Comparison of ENCODE assay signal across 25 cellular contexts in the genomic region with DNA sequence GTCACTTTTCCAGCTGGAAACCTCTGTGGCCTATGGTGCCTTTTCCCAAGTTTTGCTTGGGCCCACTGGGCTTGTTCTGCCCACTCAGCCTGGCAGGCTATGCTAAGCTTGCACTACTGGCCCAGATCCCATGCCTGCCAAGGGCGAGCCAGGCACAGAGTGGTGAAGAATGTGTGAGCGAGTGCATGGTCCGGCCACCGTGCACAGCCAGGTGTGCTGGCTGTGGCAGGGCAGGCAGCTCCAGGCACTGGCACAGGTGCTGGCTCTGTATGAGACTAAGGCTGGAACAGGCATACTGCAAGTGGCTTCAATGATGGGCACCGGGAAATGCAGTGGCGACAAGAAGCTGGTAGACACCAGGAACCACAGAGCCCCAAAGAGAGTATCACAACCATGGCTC. TPM values are rescaled to one million over a fixed set of nuclear protein-coding genes. Genes with fewer than 3 reads are reported as not detected.
"Had no signal": no experiment of that assay in that cellular context is flagged by ENCODE, and none has a peak within 500 bp of the region (broad histone marks: within the 10 kb centered on the region; RNA-seq: fewer than 3 reads in every experiment).

No MANE protein-coding gene starts in this region.

- H3K36me3 ChIP-seq: stomach, suprapubic skin, thoracic aorta, thyroid gland, tibial artery, tibial nerve, transverse colon, upper lobe of left lung, vagina had no signal

- DNase-seq: stimulated activated CD4-positive, alpha-beta T cell treated with anti-CD3 and anti-CD28 coated beads, Interleukin-1b, Interleukin-23, amount 100 ng/mL, for 48 hours; stimulated activated CD4-positive, alpha-beta T cell treated with anti-CD3 and anti-CD28 coated beads, Interleukin-2, amount 100 ng/mL, for 24 hours; stimulated activated CD4-positive, alpha-beta T cell treated with anti-CD3 and anti-CD28 coated beads, Interleukin-2, amount 100 ng/mL, for 48 hours; stimulated activated CD4-positive, alpha-beta T cell treated with anti-CD3 and anti-CD28 coated beads, Interleukin-4, amount 100 ng/mL, for 1 hour; stimulated activated CD4-positive, alpha-beta T cell treated with anti-CD3 and anti-CD28 coated beads, Interleukin-4, amount 100 ng/mL, for 24 hours; stimulated activated CD8-positive, alpha-beta memory T cell treated with anti-CD3 and anti-CD28 coated beads, Interleukin-4, amount 100 ng/mL, for 48 hours; stimulated activated naive B cell treated with anti-CD40 and anti-IgM and Interleukin-4, amounts not matched to agents 10 μg/mL and 1 μg/mL and 100 μg/mL, for 72 hours; stimulated activated naive CD4-positive, alpha-beta T cell; stimulated activated naive CD4-positive, alpha-beta T cell treated with Interleukin-2 at 50 U/mL for 16 hours; stimulated activated naive CD8-positive, alpha-beta T cell treated with anti-CD3 and anti-CD28 coated beads, Interleukin-15, amount 100 ng/mL, for 72 hours; stimulated activated naive CD8-positive, alpha-beta T cell treated with anti-CD3 and anti-CD28 coated beads, Interleukin-15, Interleukin-2, amounts not matched to agents 100 U/mL and 50 U/mL, for 24 hours; stomach; substantia nigra; testis; thyroid gland; tibial artery; transverse colon; uterus had no signal

- ATAC-seq: stimulated activated effector memory CD8-positive, alpha-beta T cell treated with anti-CD3 and anti-CD28 coated beads, Interleukin-12 subunit alpha, Interleukin-12 subunit beta, amount 100 ng/mL, for 72 hours; stimulated activated memory B cell treated with anti-CD40 and anti-IgM and Interleukin-4, amounts not matched to agents 10 μg/mL and 1 μg/mL and 100 μg/mL, for 72 hours; stimulated activated naive B cell treated with anti-CD40 and anti-IgM and Interleukin-4, amounts not matched to agents 10 μg/mL and 1 μg/mL and 100 μg/mL, for 72 hours; stimulated activated naive CD8-positive, alpha-beta T cell treated with anti-CD3 and anti-CD28 coated beads, Interleukin-15, amount 100 ng/mL, for 72 hours; stimulated activated naive CD8-positive, alpha-beta T cell treated with anti-CD3 and anti-CD28 coated beads, Interleukin-15, Interleukin-2, amounts not matched to agents 100 U/mL and 50 U/mL, for 24 hours had no signal

- H3K4me1 ChIP-seq: stomach, suprapubic skin, testis, thyroid gland, tibial artery, tibial nerve, transverse colon, upper lobe of left lung, uterus, vagina had no signal

- H3K27ac ChIP-seq: stomach, suprapubic skin, testis, thoracic aorta, thyroid gland, tibial artery, tibial nerve, transverse colon, upper lobe of left lung, uterus, vagina had no signal

- H3K4me3 ChIP-seq: stomach, suprapubic skin, testis, thoracic aorta, thyroid gland, tibial artery, tibial nerve, transverse colon, upper lobe of left lung, uterus, vagina had no signal

- H3K9me3 ChIP-seq: stomach, suprapubic skin, testis, thoracic aorta, thyroid gland, tibial artery, tibial nerve, transverse colon, upper lobe of left lung, uterus, vagina had no signal

- H3K27me3 ChIP-seq: stomach, suprapubic skin, testis, thyroid gland, tibial artery, tibial nerve, transverse colon, upper lobe of left lung, uterus, vagina had no signal

RNA-seq across cellular contexts. Expression of gene MAB21L1, which starts 50.1 kb away (rescaled TPM):
- total RNA-seq: testis had no signal
